ENCODE assay signal across 1 cellular context in genomic region chr15:63434567-63435219, GRCh38.
TF ChIP-seq lines count a peak whose summit lies in the region.

No MANE protein-coding gene starts in this region.

TF ChIP-seq in GM23338, 12 proteins besides CTCF, POLR2A, EP300 and RAD21 (continued from another document):
- no peak for TF ChIP-seq ZNF462 (CRISPR knock-in tag; IDR thresholded peaks at IDR 0.05)
